ENCODE assay signal across 22 cellular contexts in the genomic region with DNA sequence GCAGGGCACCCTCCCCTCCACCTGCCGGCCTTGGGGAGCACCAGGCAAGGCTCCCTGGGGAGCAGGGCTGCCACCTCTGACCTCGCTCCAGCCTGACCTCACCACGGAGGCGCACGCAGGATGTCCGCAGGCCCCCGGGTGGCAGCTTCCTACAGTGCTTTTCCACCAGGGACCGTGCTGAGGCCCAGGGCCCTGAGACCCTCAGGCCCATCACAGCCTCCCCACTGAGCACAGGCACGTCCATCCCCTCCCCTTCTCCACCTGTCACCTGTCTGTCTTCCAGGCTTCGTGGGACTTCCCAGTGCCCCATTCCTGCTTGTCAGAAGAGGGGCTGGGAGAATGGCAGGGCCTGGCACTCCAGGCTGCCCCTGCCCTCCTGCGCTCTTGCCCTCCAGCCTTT.
"Had no signal": no experiment of that assay in that cellular context is flagged by ENCODE, and none has a peak within 500 bp of the region (broad histone marks: within the 10 kb centered on the region; RNA-seq: fewer than 3 reads in every experiment).

No MANE protein-coding gene starts in this region.

- ATAC-seq: activated T-cell treated with anti-CD3 and anti-CD28 coated beads, Interleukin-2, amount 50 U/mL, for 72 hours; heart left ventricle; left ventricle myocardium superior; natural killer cell; pancreas; psoas muscle had no signal

- H3K4me3 Mint-ChIP-seq: activated CD4-positive, alpha-beta memory T cell treated with anti-CD3 and anti-CD28 coated beads, Interleukin-2, amount 10 ng/mL, durations not matched to agents 7 days and 5 days; activated CD4-positive, alpha-beta T cell treated with anti-CD3 and anti-CD28 coated beads, Interleukin-2, amount 10 ng/mL, durations not matched to agents 24 days and 14 days; activated naive CD4-positive, alpha-beta T cell treated with anti-CD3 and anti-CD28 coated beads, Interleukin-2, amount 10 ng/mL, durations not matched to agents 7 days and 5 days; activated T-cell treated with anti-CD3 and anti-CD28 coated beads, Interleukin-2, amount 50 U/mL, for 72 hours; natural killer cell had no signal

- H3K4me1 Mint-ChIP-seq: activated CD4-positive, alpha-beta memory T cell treated with anti-CD3 and anti-CD28 coated beads, Interleukin-2, amount 10 ng/mL, durations not matched to agents 7 days and 5 days; activated CD4-positive, alpha-beta T cell treated with anti-CD3 and anti-CD28 coated beads, Interleukin-2, amount 10 ng/mL, durations not matched to agents 24 days and 14 days; natural killer cell had no signal

- DNase-seq: activated CD4-positive, alpha-beta memory T cell treated with anti-CD3 and anti-CD28 coated beads, Interleukin-2, amount 10 ng/mL, durations not matched to agents 7 days and 5 days; activated CD4-positive, alpha-beta T cell treated with anti-CD3 and anti-CD28 coated beads, Interleukin-2, amount 10 ng/mL, durations not matched to agents 24 days and 14 days; activated effector memory CD4-positive, alpha-beta T cell treated with Interleukin-2 at 50 U/mL for 16 hours; activated naive CD4-positive, alpha-beta T cell treated with anti-CD3 and anti-CD28 coated beads, Interleukin-2, amount 10 ng/mL, durations not matched to agents 7 days and 5 days; activated T-cell treated with anti-CD3 and anti-CD28 coated beads, Interleukin-2, amount 50 U/mL, for 72 hours; amygdala; heart left ventricle; left ventricle myocardium superior; mammary epithelial cell; midbrain; natural killer cell; psoas muscle; stimulated activated CD4-positive, alpha-beta T cell treated with anti-CD3 and anti-CD28 coated beads, Interleukin-12 subunit alpha, Interleukin-12 subunit beta, amount 100 ng/mL, for 4 hours; stimulated activated CD4-positive, alpha-beta T cell treated with anti-CD3 and anti-CD28 coated beads, Interleukin-4, amount 100 ng/mL, for 4 hours; T-helper 9 cell; testis; trophoblast cell; uterus had no signal

- H3K4me3 ChIP-seq: cardiac muscle cell, heart left ventricle, pancreas, psoas muscle, right atrium auricular region, testis, uterus had no signal

- H3K27ac Mint-ChIP-seq: activated CD4-positive, alpha-beta memory T cell treated with anti-CD3 and anti-CD28 coated beads, Interleukin-2, amount 10 ng/mL, durations not matched to agents 7 days and 5 days; activated CD4-positive, alpha-beta T cell treated with anti-CD3 and anti-CD28 coated beads, Interleukin-2, amount 10 ng/mL, durations not matched to agents 24 days and 14 days; activated naive CD4-positive, alpha-beta T cell treated with anti-CD3 and anti-CD28 coated beads, Interleukin-2, amount 10 ng/mL, durations not matched to agents 7 days and 5 days; activated T-cell treated with anti-CD3 and anti-CD28 coated beads, Interleukin-2, amount 50 U/mL, for 72 hours; natural killer cell had no signal

- H3K36me3 Mint-ChIP-seq: activated naive CD4-positive, alpha-beta T cell treated with anti-CD3 and anti-CD28 coated beads, Interleukin-2, amount 10 ng/mL, durations not matched to agents 7 days and 5 days; natural killer cell had no signal

- H3K36me3 ChIP-seq: cardiac muscle cell, heart left ventricle, neutrophil, pancreas, right atrium auricular region, uterus had no signal

- H3K27me3 Mint-ChIP-seq: activated CD4-positive, alpha-beta memory T cell treated with anti-CD3 and anti-CD28 coated beads, Interleukin-2, amount 10 ng/mL, durations not matched to agents 7 days and 5 days; activated CD4-positive, alpha-beta T cell treated with anti-CD3 and anti-CD28 coated beads, Interleukin-2, amount 10 ng/mL, durations not matched to agents 24 days and 14 days had no signal

- H3K27me3 ChIP-seq: cardiac muscle cell, heart left ventricle, neutrophil, pancreas, right atrium auricular region, testis, uterus had no signal

- H3K9me3 ChIP-seq: heart left ventricle, neutrophil, pancreas, psoas muscle, right atrium auricular region, testis, uterus had no signal

- H3K4me1 ChIP-seq: pancreas, uterus had no signal

- H3K27ac ChIP-seq: cardiac muscle cell, heart left ventricle, neutrophil, pancreas, psoas muscle, right atrium auricular region, testis, uterus had no signal

- H3K9me3 Mint-ChIP-seq: activated CD4-positive, alpha-beta memory T cell treated with anti-CD3 and anti-CD28 coated beads, Interleukin-2, amount 10 ng/mL, durations not matched to agents 7 days and 5 days; activated CD4-positive, alpha-beta T cell treated with anti-CD3 and anti-CD28 coated beads, Interleukin-2, amount 10 ng/mL, durations not matched to agents 24 days and 14 days; activated naive CD4-positive, alpha-beta T cell treated with anti-CD3 and anti-CD28 coated beads, Interleukin-2, amount 10 ng/mL, durations not matched to agents 7 days and 5 days; activated T-cell treated with anti-CD3 and anti-CD28 coated beads, Interleukin-2, amount 50 U/mL, for 72 hours; natural killer cell had no signal
